Comparison of ENCODE assay signal across 1 cellular context in the genomic region with DNA sequence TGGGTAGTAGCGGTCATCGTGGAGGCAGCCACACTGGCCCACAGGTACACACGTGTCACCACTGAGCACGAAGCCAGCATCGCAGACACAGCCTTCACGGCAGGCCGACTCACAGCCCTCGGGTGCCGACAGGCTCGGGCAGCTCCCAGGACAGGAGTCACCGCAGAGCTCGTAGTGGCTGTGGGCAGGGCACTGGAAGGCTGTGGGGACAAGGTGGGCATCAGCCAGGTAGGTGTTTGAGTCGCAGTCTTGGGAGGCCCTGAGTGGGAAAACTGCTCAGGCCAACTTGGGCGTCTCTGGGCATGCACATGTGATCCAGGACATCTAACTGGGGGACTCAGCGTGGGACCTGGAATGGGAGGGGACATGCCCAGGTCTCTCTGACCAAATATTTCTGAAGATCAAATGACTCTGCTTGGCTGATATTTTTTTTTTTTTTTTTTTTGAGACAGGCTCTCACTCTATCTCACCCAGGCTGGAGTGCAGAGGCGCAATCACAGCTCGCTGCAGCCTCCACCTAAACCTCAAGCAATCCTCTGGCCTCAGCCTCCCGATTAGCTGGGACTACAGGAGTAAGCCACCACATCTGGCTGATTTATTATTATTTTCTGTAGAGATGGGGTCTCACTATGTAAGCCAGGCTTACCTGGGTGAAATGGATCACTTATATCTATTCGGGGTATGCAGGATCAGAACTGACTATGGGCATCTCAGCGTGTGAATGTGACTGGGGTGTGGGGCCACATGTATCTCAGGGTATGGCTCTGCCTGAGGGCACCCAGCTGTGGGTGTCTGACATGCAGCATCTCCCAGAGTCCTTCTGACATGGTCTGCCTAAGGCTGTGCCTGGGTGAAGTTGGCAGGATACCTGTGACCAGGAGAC.
TF ChIP-seq lines count a peak whose summit lies in the region.

No MANE protein-coding gene starts in this region.

TF ChIP-seq in HepG2, 621 proteins besides CTCF, POLR2A, EP300 and RAD21:
- 0 out of 2 replicates have a peak, but pooled peaks have one; percentile 36 for TF ChIP-seq ZNF550 (CRISPR knock-in tag; IDR thresholded peaks at IDR 0.05; ENCODE audit: borderline replicate concordance)
- peak; percentile 27; the same call in 1 of the 2 replicates for TF ChIP-seq ZNF768 (CRISPR knock-in tag; IDR thresholded peaks at IDR 0.05)
- TF ChIP-seq, protein P1, sequence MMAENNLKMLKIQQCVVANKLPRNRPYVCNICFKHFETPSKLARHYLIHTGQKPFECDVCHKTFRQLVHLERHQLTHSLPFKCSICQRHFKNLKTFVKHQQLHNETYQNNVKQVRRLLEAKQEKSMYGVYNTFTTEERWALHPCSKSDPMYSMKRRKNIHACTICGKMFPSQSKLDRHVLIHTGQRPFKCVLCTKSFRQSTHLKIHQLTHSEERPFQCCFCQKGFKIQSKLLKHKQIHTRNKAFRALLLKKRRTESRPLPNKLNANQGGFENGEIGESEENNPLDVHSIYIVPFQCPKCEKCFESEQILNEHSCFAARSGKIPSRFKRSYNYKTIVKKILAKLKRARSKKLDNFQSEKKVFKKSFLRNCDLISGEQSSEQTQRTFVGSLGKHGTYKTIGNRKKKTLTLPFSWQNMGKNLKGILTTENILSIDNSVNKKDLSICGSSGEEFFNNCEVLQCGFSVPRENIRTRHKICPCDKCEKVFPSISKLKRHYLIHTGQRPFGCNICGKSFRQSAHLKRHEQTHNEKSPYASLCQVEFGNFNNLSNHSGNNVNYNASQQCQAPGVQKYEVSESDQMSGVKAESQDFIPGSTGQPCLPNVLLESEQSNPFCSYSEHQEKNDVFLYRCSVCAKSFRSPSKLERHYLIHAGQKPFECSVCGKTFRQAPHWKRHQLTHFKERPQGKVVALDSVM (CRISPR knock-in tag; IDR thresholded peaks at IDR 0.05), result peak; percentile 77
- TF ChIP-seq, protein P2, sequence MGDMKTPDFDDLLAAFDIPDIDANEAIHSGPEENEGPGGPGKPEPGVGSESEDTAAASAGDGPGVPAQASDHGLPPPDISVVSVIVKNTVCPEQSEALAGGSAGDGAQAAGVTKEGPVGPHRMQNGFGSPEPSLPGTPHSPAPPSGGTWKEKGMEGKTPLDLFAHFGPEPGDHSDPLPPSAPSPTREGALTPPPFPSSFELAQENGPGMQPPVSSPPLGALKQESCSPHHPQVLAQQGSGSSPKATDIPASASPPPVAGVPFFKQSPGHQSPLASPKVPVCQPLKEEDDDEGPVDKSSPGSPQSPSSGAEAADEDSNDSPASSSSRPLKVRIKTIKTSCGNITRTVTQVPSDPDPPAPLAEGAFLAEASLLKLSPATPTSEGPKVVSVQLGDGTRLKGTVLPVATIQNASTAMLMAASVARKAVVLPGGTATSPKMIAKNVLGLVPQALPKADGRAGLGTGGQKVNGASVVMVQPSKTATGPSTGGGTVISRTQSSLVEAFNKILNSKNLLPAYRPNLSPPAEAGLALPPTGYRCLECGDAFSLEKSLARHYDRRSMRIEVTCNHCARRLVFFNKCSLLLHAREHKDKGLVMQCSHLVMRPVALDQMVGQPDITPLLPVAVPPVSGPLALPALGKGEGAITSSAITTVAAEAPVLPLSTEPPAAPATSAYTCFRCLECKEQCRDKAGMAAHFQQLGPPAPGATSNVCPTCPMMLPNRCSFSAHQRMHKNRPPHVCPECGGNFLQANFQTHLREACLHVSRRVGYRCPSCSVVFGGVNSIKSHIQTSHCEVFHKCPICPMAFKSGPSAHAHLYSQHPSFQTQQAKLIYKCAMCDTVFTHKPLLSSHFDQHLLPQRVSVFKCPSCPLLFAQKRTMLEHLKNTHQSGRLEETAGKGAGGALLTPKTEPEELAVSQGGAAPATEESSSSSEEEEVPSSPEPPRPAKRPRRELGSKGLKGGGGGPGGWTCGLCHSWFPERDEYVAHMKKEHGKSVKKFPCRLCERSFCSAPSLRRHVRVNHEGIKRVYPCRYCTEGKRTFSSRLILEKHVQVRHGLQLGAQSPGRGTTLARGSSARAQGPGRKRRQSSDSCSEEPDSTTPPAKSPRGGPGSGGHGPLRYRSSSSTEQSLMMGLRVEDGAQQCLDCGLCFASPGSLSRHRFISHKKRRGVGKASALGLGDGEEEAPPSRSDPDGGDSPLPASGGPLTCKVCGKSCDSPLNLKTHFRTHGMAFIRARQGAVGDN (CRISPR knock-in tag; IDR thresholded peaks at IDR 0.05), result peak; percentile 42
TF ChIP-seq in HepG2: peak in this region for 4; not testable (repeated sequence) for 617.
